ENCODE assay signal across 33 cellular contexts in the genomic region with DNA sequence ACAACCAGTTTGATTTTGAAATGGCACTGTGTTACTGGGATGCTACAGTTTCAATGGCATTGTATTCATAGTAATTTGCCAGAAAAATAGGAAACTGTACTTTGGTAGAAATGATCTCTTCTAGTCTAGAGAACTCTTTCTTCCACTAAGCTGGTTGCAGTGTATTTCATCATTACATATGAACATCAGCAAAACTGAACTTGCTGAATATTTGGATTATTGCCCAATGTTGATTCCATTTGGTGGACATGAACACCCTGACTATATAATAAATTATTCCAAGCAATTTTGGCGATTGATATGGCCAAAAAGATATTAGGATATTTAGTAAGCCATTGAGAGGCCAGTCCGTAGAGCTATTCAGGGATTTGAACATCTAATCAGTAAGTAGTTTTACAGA.
"Had no signal": no experiment of that assay in that cellular context is flagged by ENCODE, and none has a peak within 500 bp of the region (broad histone marks: within the 10 kb centered on the region; RNA-seq: fewer than 3 reads in every experiment).

No MANE protein-coding gene starts in this region.

- H3K9me3 Mint-ChIP-seq: activated B cell treated with CpG ODN at 0.5 μM for 24 hours; activated CD8-positive, alpha-beta T cell treated with anti-CD3 and anti-CD28 coated beads for 36 hours; activated T-cell treated with anti-CD3 and anti-CD28 coated beads, Interleukin-2, amount 50 U/mL, for 4 hours; activated T-helper 17 cell treated with anti-CD3 and anti-CD28 coated beads, Interleukin-2, amount 50 U/mL, for 72 hours; central memory CD8-positive, alpha-beta T cell; T-helper 2 cell treated with Interferon-gamma antibody and Interleukin-4, amounts not matched to agents 5 μg/mL and 100 μg/mL, for 36 hours had no signal

- H3K36me3 Mint-ChIP-seq: activated naive CD8-positive, alpha-beta T cell; brain had no signal

- H3K27me3 Mint-ChIP-seq: activated B cell treated with CpG ODN at 0.5 μM for 24 hours; activated CD8-positive, alpha-beta T cell treated with anti-CD3 and anti-CD28 coated beads for 36 hours; activated naive CD8-positive, alpha-beta T cell; activated T-helper 17 cell treated with anti-CD3 and anti-CD28 coated beads, Interleukin-2, amount 50 U/mL, for 72 hours; central memory CD8-positive, alpha-beta T cell; effector memory CD8-positive, alpha-beta T cell; T-helper 17 cell had no signal

- ATAC-seq: activated CD4-positive, CD25-positive, alpha-beta regulatory T cell treated with anti-CD3 and anti-CD28 coated beads, Interleukin-2, amount 50 U/mL, for 24 hours; activated CD8-positive, alpha-beta T cell treated with anti-CD3 and anti-CD28 coated beads for 36 hours; activated T-cell treated with anti-CD3 and anti-CD28 coated beads, Interleukin-2, amount 50 U/mL, for 4 hours; activated T-helper 17 cell treated with anti-CD3 and anti-CD28 coated beads, Interleukin-2, amount 50 U/mL, for 72 hours; effector memory CD8-positive, alpha-beta T cell; foreskin keratinocyte; gastrocnemius medialis; T-helper 17 cell had no signal

- H3K4me3 ChIP-seq: esophagus muscularis mucosa, gastrocnemius medialis, heart left ventricle had no signal

- H3K4me1 ChIP-seq: esophagus muscularis mucosa, foreskin keratinocyte, gastrocnemius medialis, heart left ventricle had no signal

- H3K9me3 ChIP-seq: esophagus muscularis mucosa, gastrocnemius medialis had no signal

- H3K4me1 Mint-ChIP-seq: activated B cell treated with CpG ODN at 0.5 μM for 24 hours; activated T-helper 17 cell treated with anti-CD3 and anti-CD28 coated beads, Interleukin-2, amount 50 U/mL, for 72 hours; brain; central memory CD8-positive, alpha-beta T cell; T-helper 17 cell had no signal

- H3K27ac Mint-ChIP-seq: activated B cell treated with CpG ODN at 0.5 μM for 24 hours; activated CD8-positive, alpha-beta T cell treated with anti-CD3 and anti-CD28 coated beads for 36 hours; activated naive CD8-positive, alpha-beta T cell; activated T-helper 17 cell treated with anti-CD3 and anti-CD28 coated beads, Interleukin-2, amount 50 U/mL, for 72 hours; effector memory CD8-positive, alpha-beta T cell; T-helper 17 cell; T-helper 2 cell treated with Interferon-gamma antibody and Interleukin-4, amounts not matched to agents 5 μg/mL and 100 μg/mL, for 36 hours had no signal

- H3K36me3 ChIP-seq: esophagus muscularis mucosa, gastrocnemius medialis, heart left ventricle, WERI-Rb-1 had no signal

- H3K27me3 ChIP-seq: esophagus muscularis mucosa, foreskin keratinocyte, gastrocnemius medialis, heart left ventricle had no signal

- FAIRE-seq: bronchial epithelial cell, colon had no signal

- H3K27ac ChIP-seq: esophagus muscularis mucosa, foreskin keratinocyte, gastrocnemius medialis, heart left ventricle, WERI-Rb-1 had no signal

- H3K4me3 Mint-ChIP-seq: activated B cell treated with CpG ODN at 0.5 μM for 24 hours; activated CD8-positive, alpha-beta T cell treated with anti-CD3 and anti-CD28 coated beads for 36 hours; activated naive CD8-positive, alpha-beta T cell; activated T-cell treated with anti-CD3 and anti-CD28 coated beads, Interleukin-2, amount 50 U/mL, for 4 hours; activated T-helper 17 cell treated with anti-CD3 and anti-CD28 coated beads, Interleukin-2, amount 50 U/mL, for 72 hours; brain; central memory CD8-positive, alpha-beta T cell; effector memory CD8-positive, alpha-beta T cell; T-helper 17 cell; T-helper 2 cell treated with Interferon-gamma antibody and Interleukin-4, amounts not matched to agents 5 μg/mL and 100 μg/mL, for 36 hours had no signal

- DNase-seq: activated B cell treated with CpG ODN at 0.5 μM for 24 hours; activated CD4-positive, alpha-beta T cell treated with anti-CD3 and anti-CD28 coated beads for 48 hours; activated CD4-positive, alpha-beta T cell treated with anti-CD3 and anti-CD28 coated beads, Interleukin-2, amount 50 U/mL, for 1 hour; activated CD4-positive, alpha-beta T cell treated with anti-CD3 and anti-CD28 coated beads, Interleukin-2, amount 50 U/mL, for 48 hours; activated CD8-positive, alpha-beta memory T cell treated with anti-CD3 and anti-CD28 coated beads for 24 hours; activated CD8-positive, alpha-beta T cell treated with anti-CD3 and anti-CD28 coated beads for 36 hours; activated effector memory CD4-positive, alpha-beta T cell treated with Interleukin-2 at 50 U/mL for 16 hours; activated gamma-delta T cell treated with Interleukin-2 at 50 U/mL for 16 hours; activated naive CD4-positive, alpha-beta T cell treated with anti-CD3 and anti-CD28 coated beads, Interleukin-2, amount 50 U/mL, for 16 hours; activated naive CD4-positive, alpha-beta T cell treated with Interleukin-2 at 50 U/mL for 16 hours; activated T-cell treated with anti-CD3 and anti-CD28 coated beads, Interleukin-2, amount 50 U/mL, for 4 hours; amygdala; aorta; cortex of kidney; dermis blood vessel endothelial cell; effector CD4-positive, alpha-beta T cell; effector memory CD8-positive, alpha-beta T cell; gastrocnemius medialis; glutamatergic neuron; heart left ventricle; T-helper 1 cell; T-helper 17 cell; WERI-Rb-1 had no signal
